In the genomic region with DNA sequence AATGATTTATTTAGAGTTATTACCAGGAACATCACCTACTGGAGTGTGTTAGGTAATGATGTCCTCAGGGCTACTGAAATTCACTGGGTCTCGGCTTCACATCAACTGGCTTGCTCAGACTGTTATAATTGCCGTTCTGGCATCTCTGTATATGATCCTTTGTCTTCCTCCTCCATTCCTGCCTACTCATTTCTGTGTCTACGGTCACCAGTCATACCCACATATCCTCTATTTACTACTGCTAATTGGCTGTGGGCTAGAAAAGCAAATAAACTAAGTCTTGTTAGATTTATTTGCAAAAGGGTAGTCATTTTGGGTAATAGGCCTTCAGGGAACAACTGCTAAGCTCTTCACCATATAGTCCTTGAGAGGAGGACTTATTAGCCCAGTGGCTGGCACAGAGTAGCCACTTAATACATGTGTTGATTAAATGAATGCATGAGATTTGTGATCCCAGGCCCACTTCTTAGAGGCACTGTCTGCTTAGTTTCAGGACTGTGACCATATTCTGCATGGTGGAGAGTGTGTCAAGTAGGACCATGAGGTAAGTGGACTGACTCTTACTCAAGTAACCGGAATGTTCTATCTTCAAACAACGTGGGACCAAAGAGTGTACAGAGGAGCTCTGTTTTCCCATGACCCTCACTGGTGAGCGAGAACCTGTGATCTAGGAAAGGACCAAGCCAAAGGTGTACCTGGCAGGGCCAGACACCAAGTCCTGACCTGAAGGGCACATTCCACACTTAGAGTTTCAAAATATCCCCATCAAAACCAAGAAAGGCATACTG, we compare ENCODE assay signal across 20 cellular contexts. TPM values are rescaled to one million over a fixed set of nuclear protein-coding genes. Genes with fewer than 3 reads are reported as not detected.
DNase-seq lines count a peak whose midpoint lies in the region; ATAC-seq and TF ChIP-seq lines count a peak whose summit lies in the region.
"Had no signal": no experiment of that assay in that cellular context is flagged by ENCODE, and none has a peak within 500 bp of the region (broad histone marks: within the 10 kb centered on the region; RNA-seq: fewer than 3 reads in every experiment).

No MANE protein-coding gene starts in this region.

- H3K4me1 ChIP-seq in PC-3 (ENCODE audit: insufficient read depth, low read length) (peaks cover 70% of the 10 kb centered on the region), osteoblast (ENCODE audit: insufficient read depth, low read length) (peaks cover 14% of the 10 kb centered on the region)
- H3K4me1 ChIP-seq: ascending aorta had no signal

- CTCF ChIA-PET in PC-3 (lab: Charles Lee), result interaction anchor here (1.2 kb wide), 1 partner anchor 47 kb away, joined by 8 read pairs; no protein-coding TSS in a partner anchor

- intact Hi-C loops in PC-3 (cut with micrococcal nuclease), result loop anchor here (5.0 kb wide), 1 partner anchor 80 kb away; no protein-coding TSS in a partner anchor
- intact Hi-C loops in cardiac septum (cut with DNase I), result no loop called here

- BruUV-seq in PC-3 (replicated peaks; lab: Mats Ljungman, UMichigan), result TSS peak; percentile 54

- H3K27me3 ChIP-seq in PC-3 (ENCODE audit: low read length) (no peaks in the 10 kb centered on the region), osteoblast (ENCODE audit: insufficient read depth, low read length) (no peaks in the 10 kb centered on the region)
- H3K27me3 ChIP-seq: ascending aorta, gastrocnemius medialis had no signal

- H3K9me2 ChIP-seq in PC-3 (replicated peaks; ENCODE audit: low read length), result no peaks in the 10 kb centered on the region

- peaks cover 7% of the 10 kb centered on the region for H3F3A ChIP-seq in PC-3 (ENCODE audit: low read length, unreplicated experiment)

- H4K20me1 ChIP-seq in PC-3 (ENCODE audit: low read length) (no peaks in the 10 kb centered on the region), osteoblast (ENCODE audit: insufficient read depth, low read length) (peaks cover 54% of the 10 kb centered on the region)

- H3K4me3 ChIP-seq in PC-3 (ENCODE audit: low read length) (peak overlapping the region; percentile 20; the same call in 1 of the 2 replicates), fibroblast of mammary gland (ENCODE audit: control insufficient read depth, low read depth, low read length) (no peak overlapping the region), osteoblast (ENCODE audit: insufficient read depth, low read length) (no peak overlapping the region), coronary artery (no peak overlapping the region)
- H3K4me3 ChIP-seq: ascending aorta, gastrocnemius medialis had no signal

- POLR2A ChIA-PET in PC-3 (lab: Charles Lee; ENCODE audit: unreplicated experiment), result interaction anchor here (1.0 kb wide), 1 partner anchor 13 kb away, joined by 6 read pairs; a partner anchor contains a TSS

- TF ChIP-seq CTCF in PC-3 (conservative IDR thresholded peaks at IDR 0.05; ENCODE audit: low read depth, low read length) (no peak), fibroblast of mammary gland (conservative IDR thresholded peaks at IDR 0.05; ENCODE audit: control insufficient read depth, insufficient read depth, low read depth, low read length) (no peak), osteoblast (IDR thresholded peaks at IDR 0.05; ENCODE audit: extremely low read depth, low read depth, low read length) (no peak), coronary artery (IDR thresholded peaks at IDR 0.05) (no peak)

- peak overlapping the region; percentile 85 for H3K27ac ChIP-seq in PC-3 (ENCODE audit: low read length)
- H3K27ac ChIP-seq in osteoblast (ENCODE audit: low read depth, low read length), result no peak overlapping the region
- no peak overlapping the region for H3K27ac ChIP-seq in coronary artery
- H3K27ac ChIP-seq: ascending aorta, gastrocnemius medialis had no signal

- H3K79me2 ChIP-seq in PC-3 (ENCODE audit: low read length) (peaks cover 94% of the 10 kb centered on the region), osteoblast (ENCODE audit: insufficient read depth, low read length) (peaks cover 73% of the 10 kb centered on the region)

- DNase-seq in A172 (ENCODE audit: low spot score), result peak; percentile 18
- peak; percentile 34 for DNase-seq in EL
- peak; percentile 80 for DNase-seq in PC-3
- DNase-seq in fibroblast of mammary gland (ENCODE audit: low read depth), result peak; percentile 26
- no peak for DNase-seq in osteoblast (ENCODE audit: insufficient read length, low spot score, missing footprints)
- DNase-seq in coronary artery (ENCODE audit: low spot score), result no peak
- DNase-seq in cardiac septum (ENCODE audit: low spot score), result no peak
- DNase-seq in amygdala (lab: John Stamatoyannopoulos, UW), result no peak
- DNase-seq: ACHN; activated CD4-positive, alpha-beta T cell treated with anti-CD3 and anti-CD28 coated beads, Interleukin-2, amount 10 ng/mL, durations not matched to agents 7 days and 5 days; activated CD8-positive, alpha-beta memory T cell treated with anti-CD3 and anti-CD28 coated beads, Interleukin-2, amount 50 U/mL, for 48 hours; CD4-positive, CD25-positive, alpha-beta regulatory T cell; gastrocnemius medialis; Karpas-422; left cardiac atrium; NCI-H226; nucleus accumbens; stimulated activated naive CD4-positive, alpha-beta T cell treated with Interleukin-2 at 50 U/mL for 16 hours; SW 1271 had no signal

- H3K9me3 ChIP-seq in PC-3 (ENCODE audit: low read length) (no peaks in the 10 kb centered on the region), osteoblast (ENCODE audit: low read depth, low read length) (no peaks in the 10 kb centered on the region)
- H3K9me3 ChIP-seq: ascending aorta, gastrocnemius medialis had no signal

- H2AFZ ChIP-seq in PC-3 (ENCODE audit: low read length), result no peak overlapping the region
- no peak overlapping the region for H2AFZ ChIP-seq in osteoblast (ENCODE audit: low read length)

- peak overlapping the region; percentile 47 for H3K9ac ChIP-seq in PC-3 (ENCODE audit: low read length)

- peaks cover 11% of the 10 kb centered on the region; the same call in 1 of the 2 replicates for H3K36me3 ChIP-seq in PC-3 (ENCODE audit: low read depth, low read length)
- peaks cover 9% of the 10 kb centered on the region for H3K36me3 ChIP-seq in osteoblast (ENCODE audit: insufficient read depth, low read length)

- peak; percentile 67 for ATAC-seq in PC-3
- ATAC-seq: gastrocnemius medialis, left cardiac atrium had no signal

- H3K4me2 ChIP-seq in PC-3 (ENCODE audit: low read length), result peak overlapping the region; percentile 73
- no peak overlapping the region for H3K4me2 ChIP-seq in osteoblast (ENCODE audit: insufficient read depth, low read length)

RNA-seq across cellular contexts. Expression of a gene that starts 13.2 kb away (rescaled TPM):
- 55.2 and 56.2 TPM in 2 replicates for total RNA-seq in A172 (2014; rRNA removed; shearing (Covaris generic))
- total RNA-seq in PC-3 (2014; rRNA removed), result 122 and 153 TPM in 2 replicates
- total RNA-seq in osteoblast, result 61.2 and 62.5 TPM in 2 replicates
- total RNA-seq in cardiac septum, result 43.8 TPM

RNA-seq across cellular contexts. Expression of a gene that starts 13.2 kb away (rescaled TPM):
- 62.5 and 65.0 TPM in 2 replicates for total RNA-seq in A172 (2014; rRNA removed; shearing (Covaris generic))
- total RNA-seq in PC-3 (2014; rRNA removed), result 79.8 and 81.5 TPM in 2 replicates
- 25.0 and 31.8 TPM in 2 replicates for total RNA-seq in osteoblast
- 29.6 TPM for total RNA-seq in cardiac septum

Comparison
In these comparisons a context has a peak if more than half of its experiments do, and no peak if none do; other contexts are left out.
1. DNase-seq: peak in A172 (single experiment), EL (single experiment), PC-3 (single experiment) and fibroblast of mammary gland (single experiment); none in osteoblast (single experiment), coronary artery (single experiment), cardiac septum (single experiment) and amygdala (0 of 56).